In genomic region chr11:120998581-120998980, GRCh38 we compare ENCODE assay signal across 36 cellular contexts.
"Had no signal": no experiment of that assay in that cellular context is flagged by ENCODE, and none has a peak within 500 bp of the region (broad histone marks: within the 10 kb centered on the region; RNA-seq: fewer than 3 reads in every experiment).

No MANE protein-coding gene starts in this region.

- DNase-seq: Karpas-422, Kasumi-1, MG63, MM.1S, MV-4-11, NCI-H1048, NCI-H1092, NCI-H1092 treated with DMSO at 0.1 percent for 48 hours, NCI-H1105, NCI-H1105 treated with DMSO at 0.1 percent for 48 hours, NCI-H1417, NCI-H1417 treated with DMSO at 0.1 percent for 48 hours, NCI-H1436, NCI-H1436 treated with DMSO at 0.1 percent for 48 hours, NCI-H146, NCI-H1694, NCI-H1694 treated with DMSO at 0.1 percent for 48 hours, NCI-H187, NCI-H187 treated with DMSO at 0.1 percent for 48 hours, NCI-H1930, NCI-H2029, NCI-H2029 treated with DMSO at 0.1 percent for 48 hours, NCI-H2081, NCI-H2081 treated with DMSO at 0.1 percent for 48 hours, NCI-H2107, NCI-H2171, NCI-H2171 treated with DMSO at 0.1 percent for 48 hours, NCI-H2227 treated with DMSO at 0.1 percent for 48 hours, NCI-H226, NCI-H345, NCI-H446, NCI-H446 treated with DMSO at 0.1 percent for 48 hours, NCI-H510A, NCI-H510A treated with DMSO at 0.1 percent for 48 hours, NCI-H524 treated with DMSO at 0.1 percent for 48 hours, NCI-H526 had no signal

- H3K36me3 ChIP-seq: MG63 had no signal

- H3K4me3 ChIP-seq: MG63 had no signal

- H3K9me3 ChIP-seq: MG63 had no signal
